24 cellular contexts compared by ENCODE assay signal in genomic region chr6:6270948-6271347, GRCh38. TPM values are rescaled to one million over a fixed set of nuclear protein-coding genes. Genes with fewer than 3 reads are reported as not detected.
"Had no signal": no experiment of that assay in that cellular context is flagged by ENCODE, and none has a peak within 500 bp of the region (broad histone marks: within the 10 kb centered on the region; RNA-seq: fewer than 3 reads in every experiment).

No MANE protein-coding gene starts in this region.

- H3K4me2 ChIP-seq: neural progenitor cell had no signal

- H3K4me1 Mint-ChIP-seq: memory B cell; stimulated activated naive B cell treated with anti-CD40 and anti-IgM and Interleukin-4, amounts not matched to agents 10 μg/mL and 1 μg/mL and 100 μg/mL, for 72 hours had no signal

- H2AFZ ChIP-seq: neural progenitor cell had no signal

- FAIRE-seq: keratinocyte had no signal

- H3K4me3 Mint-ChIP-seq: memory B cell; natural killer cell treated with Interleukin-12 subunit alpha and Interleukin-12 subunit beta and Interleukin-15 and Interleukin-18, amount 100 ng/mL, for 72 hours; stimulated activated naive B cell treated with anti-CD40 and anti-IgM and Interleukin-4, amounts not matched to agents 10 μg/mL and 1 μg/mL and 100 μg/mL, for 72 hours; stimulated activated naive CD8-positive, alpha-beta T cell treated with anti-CD3 and anti-CD28 coated beads, Interleukin-15, Interleukin-2, amounts not matched to agents 100 ng/mL and 50 ng/mL, for 24 hours had no signal

- H3K36me3 ChIP-seq: gastrocnemius medialis, neural progenitor cell, prostate gland, right atrium auricular region, thoracic aorta, tibial nerve, upper lobe of right lung, uterus had no signal

- H3K27ac Mint-ChIP-seq: memory B cell; natural killer cell treated with Interleukin-12 subunit alpha and Interleukin-12 subunit beta and Interleukin-15 and Interleukin-18, amount 100 ng/mL, for 72 hours; neural progenitor cell; stimulated activated naive B cell treated with anti-CD40 and anti-IgM and Interleukin-4, amounts not matched to agents 10 μg/mL and 1 μg/mL and 100 μg/mL, for 72 hours; stimulated activated naive CD8-positive, alpha-beta T cell treated with anti-CD3 and anti-CD28 coated beads, Interleukin-15, Interleukin-2, amounts not matched to agents 100 ng/mL and 50 ng/mL, for 24 hours had no signal

- H3K4me1 ChIP-seq: gastrocnemius medialis, neural progenitor cell, prostate gland, right atrium auricular region, tibial nerve, upper lobe of right lung, uterus had no signal

- DNase-seq: cortex of kidney; dorsolateral prefrontal cortex; effector CD4-positive, alpha-beta T cell; foreskin fibroblast; gastrocnemius medialis; head of caudate nucleus; nucleus accumbens; stimulated activated CD4-positive, alpha-beta T cell treated with anti-CD3 and anti-CD28 coated beads, Interleukin-2, amount 100 ng/mL, for 24 hours; stimulated activated CD4-positive, alpha-beta T cell treated with anti-CD3 and anti-CD28 coated beads, Interleukin-4, amount 100 ng/mL, for 4 hours; stimulated activated naive B cell treated with anti-CD40 and anti-IgM and Interleukin-4, amounts not matched to agents 10 μg/mL and 1 μg/mL and 100 μg/mL, for 72 hours; upper lobe of right lung; uterus had no signal

- H3K9me3 ChIP-seq: gastrocnemius medialis, prostate gland, right atrium auricular region, thoracic aorta, tibial nerve, upper lobe of right lung, uterus had no signal

- H3K36me3 Mint-ChIP-seq: memory B cell; natural killer cell treated with Interleukin-12 subunit alpha and Interleukin-12 subunit beta and Interleukin-15 and Interleukin-18, amount 100 ng/mL, for 72 hours; neural progenitor cell; stimulated activated naive B cell treated with anti-CD40 and anti-IgM and Interleukin-4, amounts not matched to agents 10 μg/mL and 1 μg/mL and 100 μg/mL, for 72 hours had no signal

- H3K27me3 ChIP-seq: gastrocnemius medialis, neural progenitor cell, right atrium auricular region, tibial nerve, upper lobe of right lung, uterus had no signal

- H3K4me3 ChIP-seq: dorsolateral prefrontal cortex, gastrocnemius medialis, lung, neural progenitor cell, prostate gland, right atrium auricular region, thoracic aorta, tibial nerve, upper lobe of right lung, uterus had no signal

- ATAC-seq: gastrocnemius medialis; natural killer cell treated with Interleukin-12 subunit alpha and Interleukin-12 subunit beta and Interleukin-15 and Interleukin-18, amount 100 ng/mL, for 72 hours; sciatic nerve; stimulated activated naive B cell treated with anti-CD40 and anti-IgM and Interleukin-4, amounts not matched to agents 10 μg/mL and 1 μg/mL and 100 μg/mL, for 72 hours; upper lobe of right lung had no signal

- H3K27ac ChIP-seq: dorsolateral prefrontal cortex, gastrocnemius medialis, neural progenitor cell, prostate gland, right atrium auricular region, thoracic aorta, tibial nerve, upper lobe of right lung, uterus had no signal

- H3K9ac ChIP-seq: neural progenitor cell had no signal

- H3K9me3 Mint-ChIP-seq: memory B cell; natural killer cell treated with Interleukin-12 subunit alpha and Interleukin-12 subunit beta and Interleukin-15 and Interleukin-18, amount 100 ng/mL, for 72 hours; neural progenitor cell; stimulated activated naive CD8-positive, alpha-beta T cell treated with anti-CD3 and anti-CD28 coated beads, Interleukin-15, Interleukin-2, amounts not matched to agents 100 ng/mL and 50 ng/mL, for 24 hours had no signal

RNA-seq across cellular contexts. Expression of gene F13A1, which starts 49.5 kb away (rescaled TPM):
- total RNA-seq: glomerular endothelial cell; natural killer cell treated with Interleukin-12 subunit alpha and Interleukin-12 subunit beta and Interleukin-15 and Interleukin-18, amount 100 ng/mL, for 72 hours had no signal
- polyA plus RNA-seq: keratinocyte had no signal
